Comparison of ENCODE assay signal across 17 cellular contexts in the genomic region with DNA sequence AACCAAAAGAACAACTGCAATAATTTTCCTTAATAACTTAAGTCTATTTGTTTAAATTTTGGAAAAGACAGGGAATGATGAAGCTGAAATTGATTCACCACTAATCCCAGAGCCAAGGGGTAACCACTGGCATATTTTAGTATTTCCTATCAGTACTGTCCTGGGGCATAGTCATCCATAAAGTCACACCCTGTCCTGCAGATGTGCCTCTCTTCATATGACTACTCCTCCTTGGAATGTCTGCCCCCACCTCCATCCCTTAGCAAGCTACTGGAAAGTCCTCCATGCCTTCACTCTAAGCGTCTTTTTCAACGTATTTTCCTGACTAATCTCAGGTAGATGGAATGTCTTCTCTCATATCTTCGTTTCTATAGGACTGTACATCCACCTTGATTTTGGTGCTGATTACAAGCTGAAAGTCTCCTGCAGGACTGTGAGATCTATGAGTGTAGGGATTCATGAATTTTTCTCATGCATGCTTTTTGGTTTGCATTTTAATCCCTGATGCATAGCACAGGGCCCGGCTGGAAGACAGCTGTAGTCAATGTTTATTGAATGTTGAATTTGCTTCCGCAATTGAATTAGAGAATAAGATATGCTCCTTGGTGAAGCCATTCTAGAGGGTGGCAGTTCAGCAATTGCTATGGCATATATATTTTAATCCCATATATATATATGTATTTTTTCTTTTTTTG.
DNase-seq lines count a peak whose midpoint lies in the region; ATAC-seq and TF ChIP-seq lines count a peak whose summit lies in the region.
"Had no signal": no experiment of that assay in that cellular context is flagged by ENCODE, and none has a peak within 500 bp of the region (broad histone marks: within the 10 kb centered on the region; RNA-seq: fewer than 3 reads in every experiment).

No MANE protein-coding gene starts in this region.

- H3K9me3 ChIP-seq in mesodermal cell (ENCODE audit: control insufficient read depth, low read length) (no peaks in the 10 kb centered on the region), colonic mucosa (no peaks in the 10 kb centered on the region), stomach (no peaks in the 10 kb centered on the region)
- H3K9me3 ChIP-seq: ascending aorta, uterus had no signal

- H3K4me1 ChIP-seq in mesodermal cell (ENCODE audit: control insufficient read depth, insufficient read depth, low read length, poor library complexity, severe bottlenecking) (peaks cover 31% of the 10 kb centered on the region), colonic mucosa (no peaks in the 10 kb centered on the region), stomach (peaks cover 10 to 20% (median 17%) of the 10 kb centered on the region in 4 donors)

- H3K9ac ChIP-seq in colonic mucosa (ENCODE audit: low read depth in 2 of 2, low read length in 2 of 2), result no peak overlapping the region

- peak overlapping the region; percentile 75 for H3K27ac ChIP-seq in mesodermal cell (ENCODE audit: low read depth, low read length, severe bottlenecking)
- no peak overlapping the region for H3K27ac ChIP-seq in colonic mucosa
- no peak overlapping the region for H3K27ac ChIP-seq in stomach
- H3K27ac ChIP-seq: ascending aorta, C4-2B, SK-N-MC, uterus had no signal

- no peaks in the 10 kb centered on the region for H3K27me3 ChIP-seq in colonic mucosa
- H3K27me3 ChIP-seq in stomach, result no peaks in the 10 kb centered on the region
- H3K27me3 ChIP-seq: ascending aorta, uterus had no signal

- DNase-seq in AG10803 (ENCODE audit: low read depth) (peak; percentile 83), NCI-H226 (peak; percentile 78), dedifferentiated amniotic fluid mesenchymal stem cell (ENCODE audit: extremely low spot score) (peak; percentile 44), colonic mucosa (no peak), stomach (no peak), medulla oblongata (ENCODE audit: extremely low spot score) (no peak)
- DNase-seq: activated CD4-positive, CD25-positive, alpha-beta regulatory T cell; activated T-cell treated with anti-CD3 and anti-CD28 coated beads, Interleukin-2, amount 50 U/mL, for 24 hours; NCI-H1092 treated with DMSO at 0.1 percent for 48 hours; NCI-H526 treated with DMSO at 0.1 percent for 48 hours; uterus had no signal

- no peaks in the 10 kb centered on the region for H3K36me3 ChIP-seq in mesodermal cell (ENCODE audit: control insufficient read depth, insufficient read depth, low read length)
- H3K36me3 ChIP-seq in colonic mucosa, result no peaks in the 10 kb centered on the region
- no peaks in the 10 kb centered on the region for H3K36me3 ChIP-seq in stomach
- H3K36me3 ChIP-seq: ascending aorta, uterus had no signal

- no peak for TF ChIP-seq CTCF in AG10803 (conservative IDR thresholded peaks at IDR 0.05; ENCODE audit: low read length)
- TF ChIP-seq CTCF in colonic mucosa (IDR thresholded peaks at IDR 0.05), result no peak
- TF ChIP-seq CTCF in stomach (IDR thresholded peaks at IDR 0.05), result no peak

- WGBS in mesodermal cell (ENCODE audit: insufficient coverage in 2 of 2), 2 experiments, result 61 to 67% methylated on average over 4 to 5 of the region's 5 CpGs
- 62 to 71% (median 67%) methylated on average over 5 of the region's 5 CpGs for WGBS in stomach, 5 donors

- TF ChIP-seq POLR2A in stomach (IDR thresholded peaks at IDR 0.05), result no peak

- intact Hi-C loops in colonic mucosa (cut with DNase I), result no loop called here
- intact Hi-C loops in stomach (cut with DNase I; ENCODE audit: low total_unique reads), result no loop called here

- H3K4me3 ChIP-seq in AG10803 (ENCODE audit: low read length), result no peak overlapping the region
- H3K4me3 ChIP-seq in mesodermal cell (ENCODE audit: extremely low read depth, insufficient read depth, low read length, poor library complexity, severe bottlenecking), result no peak overlapping the region
- no peak overlapping the region for H3K4me3 ChIP-seq in colonic mucosa
- H3K4me3 ChIP-seq in stomach, result no peak overlapping the region
- H3K4me3 ChIP-seq: ascending aorta, SK-N-MC, uterus had no signal

- TF ChIP-seq EP300 in stomach (IDR thresholded peaks at IDR 0.05), result no peak

- ATAC-seq in HG02840 (IDR thresholded peaks at IDR 0.05; ENCODE audit: low FRiP score, unreplicated experiment), result no peak
- ATAC-seq: natural killer cell treated with Interleukin-12 subunit alpha and Interleukin-12 subunit beta and Interleukin-15 and Interleukin-18, amount 100 ng/mL, for 72 hours had no signal

Comparison
In these comparisons a context has a peak if more than half of its experiments do, and no peak if none do; other contexts are left out.
1. DNase-seq: peak in AG10803 (single experiment), NCI-H226 (single experiment) and dedifferentiated amniotic fluid mesenchymal stem cell (single experiment); none in colonic mucosa (single experiment), stomach (single experiment) and medulla oblongata (single experiment).